Comparison of ENCODE assay signal across 17 cellular contexts in genomic region chr11:88284306-88285057, GRCh38. TPM values are rescaled to one million over a fixed set of nuclear protein-coding genes. Genes with fewer than 3 reads are reported as not detected.
DNase-seq lines count a peak whose midpoint lies in the region; ATAC-seq and TF ChIP-seq lines count a peak whose summit lies in the region.
"Had no signal": no experiment of that assay in that cellular context is flagged by ENCODE, and none has a peak within 500 bp of the region (broad histone marks: within the 10 kb centered on the region; RNA-seq: fewer than 3 reads in every experiment).

No MANE protein-coding gene starts in this region.

- no peak overlapping the region for H2BK5ac ChIP-seq in mesenchymal stem cell (ENCODE audit: low read depth, low read length, poor library complexity, severe bottlenecking)

- no peak overlapping the region for H2BK15ac ChIP-seq in mesenchymal stem cell (ENCODE audit: low read depth, poor library complexity, severe bottlenecking)

- H3K4me3 ChIP-seq in cardiac fibroblast (replicated peaks in 1 of 2; ENCODE audit: low read depth in 2 of 2, low read length in 2 of 2) (no peak overlapping the region), mesenchymal stem cell (ENCODE audit: insufficient read depth in 1 of 2, low read depth in 1 of 2, low read length in 2 of 2) (no peak overlapping the region)
- H3K4me3 ChIP-seq: vagina had no signal

- no peaks in the 10 kb centered on the region for H3K36me3 ChIP-seq in mesenchymal stem cell (ENCODE audit: control insufficient read depth in 1 of 2, insufficient read depth in 2 of 2, low read depth in 1 of 2, low read length in 2 of 2)
- H3K36me3 ChIP-seq: BE2C, vagina had no signal

- peak; percentile 25 for DNase-seq in NCI-H2029 treated with DMSO at 0.1 percent for 48 hours (lab: John Stamatoyannopoulos, UW)
- no peak for DNase-seq in NCI-H2029 (lab: John Stamatoyannopoulos, UW)
- peak; percentile 9 for DNase-seq in NCI-H1048 (lab: John Stamatoyannopoulos, UW)
- DNase-seq in cardiac fibroblast (ENCODE audit: low read depth in 2 of 2) = peak; percentile 64 to 84
- DNase-seq in iris pigment epithelial cell (ENCODE audit: low read depth) = peak; percentile 36
- DNase-seq in activated T-cell treated with anti-CD3 and anti-CD28 coated beads, Interleukin-2, amount 50 U/mL, for 4 hours = no peak
- DNase-seq in mesenchymal stem cell = no peak
- DNase-seq: activated CD4-positive, alpha-beta T cell treated with anti-CD3 and anti-CD28 coated beads, Interleukin-2, amount 50 U/mL, for 4 hours; BE2C; COR-L47; EL; foreskin keratinocyte; T-helper 1 cell had no signal

- H3K4me3 Mint-ChIP-seq in activated T-cell treated with anti-CD3 and anti-CD28 coated beads, Interleukin-2, amount 50 U/mL, for 4 hours = no peak overlapping the region
- H3K4me3 Mint-ChIP-seq: IgD-negative memory B cell had no signal

- H3K4me1 ChIP-seq in mesenchymal stem cell (ENCODE audit: control insufficient read depth, insufficient read depth, low read depth, low read length) = no peaks in the 10 kb centered on the region
- H3K4me1 ChIP-seq: BE2C, foreskin keratinocyte had no signal

- H3K9ac ChIP-seq in mesenchymal stem cell (ENCODE audit: low read length) = no peak overlapping the region

- H3K14ac ChIP-seq in mesenchymal stem cell (ENCODE audit: low read length in 2 of 2) = no peak overlapping the region

- H3K36me3 Mint-ChIP-seq in activated T-cell treated with anti-CD3 and anti-CD28 coated beads, Interleukin-2, amount 50 U/mL, for 4 hours (ENCODE audit: insufficient read depth) = peaks cover 46% of the 10 kb centered on the region

- H3K79me1 ChIP-seq in mesenchymal stem cell (replicated peaks; ENCODE audit: low read length, poor library complexity, severe bottlenecking) = no peaks in the 10 kb centered on the region

- H3K4me2 ChIP-seq in mesenchymal stem cell (ENCODE audit: low read length, poor library complexity, severe bottlenecking) = no peak overlapping the region

- no peak for ATAC-seq in activated T-cell treated with anti-CD3 and anti-CD28 coated beads, Interleukin-2, amount 50 U/mL, for 4 hours
- ATAC-seq in GM21390 (IDR thresholded peaks at IDR 0.05; ENCODE audit: unreplicated experiment) = no peak
- ATAC-seq: foreskin keratinocyte, HCT116 had no signal

- TF ChIP-seq CTCF in cardiac fibroblast (IDR thresholded peaks at IDR 0.05; ENCODE audit: low read depth, low read length) = no peak

- H3K23ac ChIP-seq in mesenchymal stem cell (ENCODE audit: low read length in 2 of 2) = no peak overlapping the region

- H2AFZ ChIP-seq in mesenchymal stem cell (ENCODE audit: low read depth, low read length) = no peak overlapping the region

- no peak overlapping the region for H3K27ac ChIP-seq in mesenchymal stem cell (ENCODE audit: low read length, poor library complexity, severe bottlenecking)
- H3K27ac ChIP-seq: foreskin keratinocyte, vagina had no signal

- H4K8ac ChIP-seq in mesenchymal stem cell (ENCODE audit: low read length) = no peak overlapping the region

- H3K9me3 Mint-ChIP-seq in activated T-cell treated with anti-CD3 and anti-CD28 coated beads, Interleukin-2, amount 50 U/mL, for 4 hours = peaks cover 3% of the 10 kb centered on the region

- no peak overlapping the region for H3K18ac ChIP-seq in mesenchymal stem cell (ENCODE audit: low read depth in 1 of 2, low read length in 2 of 2)

- no peaks in the 10 kb centered on the region for H3K4me1 Mint-ChIP-seq in activated T-cell treated with anti-CD3 and anti-CD28 coated beads, Interleukin-2, amount 50 U/mL, for 4 hours (ENCODE audit: low read depth)

- no peak overlapping the region for H2BK12ac ChIP-seq in mesenchymal stem cell (ENCODE audit: low read length in 2 of 2)

- no peak overlapping the region for H2AK5ac ChIP-seq in mesenchymal stem cell (ENCODE audit: low read length, severe bottlenecking)

- no peaks in the 10 kb centered on the region for H3K27me3 Mint-ChIP-seq in activated T-cell treated with anti-CD3 and anti-CD28 coated beads, Interleukin-2, amount 50 U/mL, for 4 hours (ENCODE audit: low read depth)
- H3K27me3 Mint-ChIP-seq: IgD-negative memory B cell had no signal

- H4K91ac ChIP-seq in mesenchymal stem cell (ENCODE audit: low read length) = no peak overlapping the region

- H2BK120ac ChIP-seq in mesenchymal stem cell (ENCODE audit: low read depth, low read length) = no peak overlapping the region

- H3K4ac ChIP-seq in mesenchymal stem cell (ENCODE audit: low read depth in 1 of 2, low read length in 2 of 2) = no peak overlapping the region

- H3K9me3 ChIP-seq in mesenchymal stem cell (ENCODE audit: control insufficient read depth, low read length) = no peaks in the 10 kb centered on the region
- H3K9me3 ChIP-seq: BE2C, vagina had no signal

- no peaks in the 10 kb centered on the region for H3K27me3 ChIP-seq in mesenchymal stem cell (ENCODE audit: control insufficient read depth in 1 of 2, insufficient read depth in 1 of 2, low read length in 2 of 2)
- H3K27me3 ChIP-seq: BE2C, foreskin keratinocyte, vagina had no signal

RNA-seq across cellular contexts. Expression of gene CTSC, which starts 53.1 kb away (rescaled TPM):
- 100 to 1,000 TPM in 2 of 3 donors, 10 to 100 TPM in 1; 67.2 to 129 (median 110) TPM for total RNA-seq in activated T-cell treated with anti-CD3 and anti-CD28 coated beads, Interleukin-2, amount 50 U/mL, for 4 hours
- 491 TPM for polyA plus RNA-seq in mesenchymal stem cell (2013, experiment 1 of 2)
- polyA plus RNA-seq in mesenchymal stem cell (2013, experiment 2 of 2) = 516 TPM

Comparison
In these comparisons a context has a peak if more than half of its experiments do, and no peak if none do; other contexts are left out.
1. DNase-seq: peak in NCI-H2029 treated with DMSO at 0.1 percent for 48 hours (single experiment), NCI-H1048 (single experiment), cardiac fibroblast (2 of 2) and iris pigment epithelial cell (single experiment); none in NCI-H2029 (single experiment), activated T-cell treated with anti-CD3 and anti-CD28 coated beads, Interleukin-2, amount 50 U/mL, for 4 hours (single experiment) and mesenchymal stem cell (single experiment).